In genomic region chr3:32423956-32424558, GRCh38 we compare ENCODE assay signal across 10 cellular contexts. TPM values are rescaled to one million over a fixed set of nuclear protein-coding genes. Genes with fewer than 3 reads are reported as not detected.
A peak's percentile ranks its signal among the peaks of the same experiment; 100 is the strongest.
DNase-seq lines count a peak whose midpoint lies in the region; ATAC-seq and TF ChIP-seq lines count a peak whose summit lies in the region.
"Had no signal": no experiment of that assay in that cellular context is flagged by ENCODE, and none has a peak within 500 bp of the region (broad histone marks: within the 10 kb centered on the region; RNA-seq: fewer than 3 reads in every experiment).

No MANE protein-coding gene starts in this region.

- H3K4me2 ChIP-seq in OCI-LY7 (ENCODE audit: low read length): peak overlapping the region; percentile 73

- H3K27ac ChIP-seq in OCI-LY7 (ENCODE audit: low read depth, low read length, poor library complexity, severe bottlenecking): peak overlapping the region; percentile 90
- H3K27ac ChIP-seq in uterus: no peak overlapping the region

- ATAC-seq in effector memory CD8-positive, alpha-beta T cell (replicated peaks): peak; percentile 30
- ATAC-seq in stimulated activated naive CD8-positive, alpha-beta T cell treated with anti-CD3 and anti-CD28 coated beads, Interleukin-15, Interleukin-2, amounts not matched to agents 100 U/mL and 50 U/mL, for 24 hours: peak; percentile 7
- ATAC-seq in GM19395 (IDR thresholded peaks at IDR 0.05; ENCODE audit: unreplicated experiment): no peak
- ATAC-seq in HG02870 (IDR thresholded peaks at IDR 0.05; ENCODE audit: unreplicated experiment): no peak
- ATAC-seq: heart right ventricle had no signal

- H3K27me3 Mint-ChIP-seq in activated CD4-positive, alpha-beta T cell treated with anti-CD3 and anti-CD28 coated beads, Interleukin-2, amount 10 ng/mL, durations not matched to agents 7 days and 5 days: no peaks in the 10 kb centered on the region
- no peaks in the 10 kb centered on the region for H3K27me3 Mint-ChIP-seq in effector memory CD8-positive, alpha-beta T cell

- H3K36me3 ChIP-seq in OCI-LY7 (ENCODE audit: insufficient read depth, low read length) (no peaks in the 10 kb centered on the region), uterus (no peaks in the 10 kb centered on the region)
- H3K36me3 ChIP-seq: heart right ventricle had no signal

- peak overlapping the region; percentile 28 for H3K4me3 ChIP-seq in OCI-LY7 (ENCODE audit: low read depth, low read length, poor library complexity, severe bottlenecking)
- no peak overlapping the region for H3K4me3 ChIP-seq in uterus
- H3K4me3 ChIP-seq: heart right ventricle had no signal

- H3K9me2 ChIP-seq in OCI-LY7 (ENCODE audit: insufficient read depth, low read length): no peaks in the 10 kb centered on the region

- H4K20me1 ChIP-seq in OCI-LY7 (ENCODE audit: insufficient read depth, low read length): no peaks in the 10 kb centered on the region

- H3K79me2 ChIP-seq in OCI-LY7 (ENCODE audit: insufficient read depth, low read depth, low read length): peaks cover 38% of the 10 kb centered on the region

- no peaks in the 10 kb centered on the region for H3K27me3 ChIP-seq in uterus
- H3K27me3 ChIP-seq: heart right ventricle had no signal

- H3K9me3 ChIP-seq in OCI-LY7 (ENCODE audit: low read length) (peaks cover 3% of the 10 kb centered on the region; the same call in 1 of the 2 replicates), uterus (no peaks in the 10 kb centered on the region)

- POLR2A ChIA-PET in activated CD4-positive, alpha-beta T cell treated with anti-CD3 and anti-CD28 coated beads, Interleukin-2, amount 10 ng/mL, durations not matched to agents 7 days and 5 days (lab: Charles Lee): no interaction called here
- POLR2A ChIA-PET in OCI-LY7 (lab: Charles Lee): interaction anchor here (0.5 to 7.1 kb wide), 14 partner anchors 8 to 149 kb away, joined by 3 to 88 read pairs (median 4); no protein-coding TSS in a partner anchor

- H3K4me1 Mint-ChIP-seq in activated CD4-positive, alpha-beta T cell treated with anti-CD3 and anti-CD28 coated beads, Interleukin-2, amount 10 ng/mL, durations not matched to agents 7 days and 5 days: peaks cover 90% of the 10 kb centered on the region
- H3K4me1 Mint-ChIP-seq in effector memory CD8-positive, alpha-beta T cell (ENCODE audit: low read depth in 2 of 2): peaks cover 59 to 85% of the 10 kb centered on the region in 2 donors

- TF ChIP-seq CTCF in OCI-LY7 (conservative IDR thresholded peaks at IDR 0.05; ENCODE audit: low read length) (no peak), uterus (IDR thresholded peaks at IDR 0.05) (no peak)

- H3K4me3 Mint-ChIP-seq in activated CD4-positive, alpha-beta T cell treated with anti-CD3 and anti-CD28 coated beads, Interleukin-2, amount 10 ng/mL, durations not matched to agents 7 days and 5 days: peak overlapping the region; percentile 1
- H3K4me3 Mint-ChIP-seq in effector memory CD8-positive, alpha-beta T cell: peak overlapping the region; percentile 66 to 77

- BruUV-seq in OCI-LY7 (replicated peaks; lab: Mats Ljungman, UMichigan): no TSS peak

- CTCF ChIA-PET in activated CD4-positive, alpha-beta T cell treated with anti-CD3 and anti-CD28 coated beads, Interleukin-2, amount 10 ng/mL, durations not matched to agents 7 days and 5 days (lab: Charles Lee): interaction anchor here (0.6 to 8.4 kb wide), 8 partner anchors 9 to 401 kb away, joined by 3 to 69 read pairs (median 6); no protein-coding TSS in a partner anchor
- CTCF ChIA-PET in OCI-LY7 (lab: Charles Lee; ENCODE audit: unreplicated experiment): interaction anchor here (0.6 to 2.5 kb wide), 9 partner anchors 9 to 352 kb away, joined by 3 to 12 read pairs (median 4); no protein-coding TSS in a partner anchor

- peaks cover 38% of the 10 kb centered on the region for H3K36me3 Mint-ChIP-seq in activated CD4-positive, alpha-beta T cell treated with anti-CD3 and anti-CD28 coated beads, Interleukin-2, amount 10 ng/mL, durations not matched to agents 7 days and 5 days (ENCODE audit: low read depth)
- peaks cover 9% of the 10 kb centered on the region for H3K36me3 Mint-ChIP-seq in effector memory CD8-positive, alpha-beta T cell (ENCODE audit: insufficient read depth)

- TF ChIP-seq POLR2A in uterus (IDR thresholded peaks at IDR 0.05): no peak

- peak overlapping the region; percentile 92 for H3K27ac Mint-ChIP-seq in activated CD4-positive, alpha-beta T cell treated with anti-CD3 and anti-CD28 coated beads, Interleukin-2, amount 10 ng/mL, durations not matched to agents 7 days and 5 days
- peak overlapping the region; percentile 81 to 92 for H3K27ac Mint-ChIP-seq in effector memory CD8-positive, alpha-beta T cell

- H3K9me3 Mint-ChIP-seq in activated CD4-positive, alpha-beta T cell treated with anti-CD3 and anti-CD28 coated beads, Interleukin-2, amount 10 ng/mL, durations not matched to agents 7 days and 5 days: peaks cover 3% of the 10 kb centered on the region
- H3K9me3 Mint-ChIP-seq in effector memory CD8-positive, alpha-beta T cell: no peaks in the 10 kb centered on the region

- intact Hi-C loops in OCI-LY7 (cut with micrococcal nuclease; ENCODE audit: unreplicated experiment) (loop anchor here (1.0 to 5.0 kb wide), 3 partner anchors 15 to 623 kb away; no protein-coding TSS in a partner anchor), uterus (cut with DNase I; ENCODE audit: low total_unique reads) (no loop called here)

- H2AFZ ChIP-seq in OCI-LY7 (ENCODE audit: low read length): peak overlapping the region; percentile 30; the same call in 1 of the 2 replicates

- H3K4me1 ChIP-seq in OCI-LY7 (ENCODE audit: insufficient read depth, low read length, poor library complexity, severe bottlenecking): peaks cover 94% of the 10 kb centered on the region
- H3K4me1 ChIP-seq in uterus: no peaks in the 10 kb centered on the region

- peak; percentile 47 for DNase-seq in activated CD4-positive, alpha-beta T cell treated with anti-CD3 and anti-CD28 coated beads, Interleukin-2, amount 10 ng/mL, durations not matched to agents 7 days and 5 days
- DNase-seq in activated CD4-positive, alpha-beta T cell treated with anti-CD3 and anti-CD28 coated beads for 4 hours: no peak
- DNase-seq in OCI-LY7 (ENCODE audit: low spot score) (peak; percentile 46), uterus (no peak)
- peak in 1 of 3 experiments; percentile 48 for DNase-seq in effector memory CD8-positive, alpha-beta T cell
- no peak for DNase-seq in stimulated activated naive CD8-positive, alpha-beta T cell treated with anti-CD3 and anti-CD28 coated beads, Interleukin-15, Interleukin-2, amounts not matched to agents 100 U/mL and 50 U/mL, for 24 hours
- DNase-seq: heart right ventricle, midbrain had no signal

RNA-seq across cellular contexts. Expression of gene CMTM7, which starts 32.4 kb away (rescaled TPM):
- 10 to 100 TPM; 45.9 to 62.6 TPM for total RNA-seq in activated CD4-positive, alpha-beta T cell treated with anti-CD3 and anti-CD28 coated beads, Interleukin-2, amount 10 ng/mL, durations not matched to agents 7 days and 5 days
- total RNA-seq in OCI-LY7 (2014; rRNA removed; shearing (Covaris generic)): 13.2 and 16.0 TPM in 2 replicates
- total RNA-seq in OCI-LY7 (2022) (19.0 TPM in 2 replicates), uterus (10 to 100 TPM in 3 of 4 donors, under 1 TPM in 1; 0.26 to 25.2 (median 13.3) TPM)

Comparison
In these comparisons a context has a peak if more than half of its experiments do, and no peak if none do; other contexts are left out.
1. DNase-seq: peak in activated CD4-positive, alpha-beta T cell treated with anti-CD3 and anti-CD28 coated beads, Interleukin-2, amount 10 ng/mL, durations not matched to agents 7 days and 5 days (single experiment) and OCI-LY7 (single experiment); none in activated CD4-positive, alpha-beta T cell treated with anti-CD3 and anti-CD28 coated beads for 4 hours (0 of 2), stimulated activated naive CD8-positive, alpha-beta T cell treated with anti-CD3 and anti-CD28 coated beads, Interleukin-15, Interleukin-2, amounts not matched to agents 100 U/mL and 50 U/mL, for 24 hours (single experiment) and uterus (0 of 2).
2. ATAC-seq: peak in effector memory CD8-positive, alpha-beta T cell (single experiment) and stimulated activated naive CD8-positive, alpha-beta T cell treated with anti-CD3 and anti-CD28 coated beads, Interleukin-15, Interleukin-2, amounts not matched to agents 100 U/mL and 50 U/mL, for 24 hours (single experiment); none in GM19395 (single experiment) and HG02870 (single experiment).